10 cellular contexts compared by ENCODE assay signal in genomic region chr3:3109407-3110298, GRCh38. TPM values are rescaled to one million over a fixed set of nuclear protein-coding genes. Genes with fewer than 3 reads are reported as not detected.
A peak's percentile ranks its signal among the peaks of the same experiment; 100 is the strongest.
DNase-seq lines count a peak whose midpoint lies in the region; ATAC-seq and TF ChIP-seq lines count a peak whose summit lies in the region.
"Had no signal": no experiment of that assay in that cellular context is flagged by ENCODE, and none has a peak within 500 bp of the region (broad histone marks: within the 10 kb centered on the region; RNA-seq: fewer than 3 reads in every experiment).

No MANE protein-coding gene starts in this region.

- peak overlapping the region; percentile 74 for H3K4me3 Mint-ChIP-seq in memory B cell
- H3K4me3 Mint-ChIP-seq in activated CD4-positive, alpha-beta T cell treated with anti-CD3 and anti-CD28 coated beads, Interleukin-2, amount 10 ng/mL, durations not matched to agents 24 days and 14 days: no peak overlapping the region

- no peak overlapping the region for H2AFZ ChIP-seq in IMR-90 (replicated peaks; ENCODE audit: low read length, poor library complexity)

- in situ Hi-C loops in IMR-90 (cut with MboI; ENCODE audit: low sequenced_read_pairs): no loop called here

- TF ChIP-seq CTCF in IMR-90 (conservative IDR thresholded peaks at IDR 0.05; ENCODE audit: low read depth, low read length) (no peak), foreskin fibroblast (IDR thresholded peaks at IDR 0.05; ENCODE audit: low read depth, low read length) (no peak)

- H3K9me1 ChIP-seq in IMR-90 (ENCODE audit: insufficient read depth, low read length): no peaks in the 10 kb centered on the region

- POLR2A ChIA-PET in IMR-90 (lab: Charles Lee; ENCODE audit: unreplicated experiment): no interaction called here

- peak overlapping the region; percentile 95 for H3K27ac Mint-ChIP-seq in memory B cell
- H3K27ac Mint-ChIP-seq in activated CD4-positive, alpha-beta T cell treated with anti-CD3 and anti-CD28 coated beads, Interleukin-2, amount 10 ng/mL, durations not matched to agents 24 days and 14 days: no peak overlapping the region

- peaks cover 30% of the 10 kb centered on the region for H3K4me1 Mint-ChIP-seq in memory B cell
- peaks cover 2% of the 10 kb centered on the region for H3K4me1 Mint-ChIP-seq in activated CD4-positive, alpha-beta T cell treated with anti-CD3 and anti-CD28 coated beads, Interleukin-2, amount 10 ng/mL, durations not matched to agents 24 days and 14 days

- H3K36me3 Mint-ChIP-seq in memory B cell: peaks cover 1% of the 10 kb centered on the region
- no peaks in the 10 kb centered on the region for H3K36me3 Mint-ChIP-seq in activated CD4-positive, alpha-beta T cell treated with anti-CD3 and anti-CD28 coated beads, Interleukin-2, amount 10 ng/mL, durations not matched to agents 24 days and 14 days (ENCODE audit: low read depth)

- no peak overlapping the region for H3K14ac ChIP-seq in IMR-90 (replicated peaks; ENCODE audit: low read depth, low read length)

- no peak overlapping the region for H2AK5ac ChIP-seq in IMR-90 (ENCODE audit: low read depth, low read length)

- H3K9me3 ChIP-seq in IMR-90 (ENCODE audit: control insufficient read depth, insufficient read depth, low read length): no peaks in the 10 kb centered on the region

- no peak overlapping the region for H3K23ac ChIP-seq in IMR-90 (ENCODE audit: low read depth, low read length)

- H2AK9ac ChIP-seq in IMR-90 (replicated peaks; ENCODE audit: low read depth, low read length, poor library complexity): no peak overlapping the region

- no peak overlapping the region for H3K4ac ChIP-seq in IMR-90 (ENCODE audit: low read depth, low read length)

- dilution Hi-C loops in IMR-90 (cut with HindIII; ENCODE audit: low sequenced_read_pairs, unreplicated experiment): no loop called here

- H4K91ac ChIP-seq in IMR-90 (ENCODE audit: insufficient read depth, low read depth, low read length): no peak overlapping the region

- intact Hi-C loops in IMR-90 (cut with micrococcal nuclease): no loop called here
- intact Hi-C loops in activated CD4-positive, alpha-beta T cell treated with anti-CD3 and anti-CD28 coated beads, Interleukin-2, amount 10 ng/mL, durations not matched to agents 24 days and 14 days (cut with micrococcal nuclease): no loop called here

- no peak overlapping the region for H2BK120ac ChIP-seq in IMR-90 (ENCODE audit: low read depth, low read length)

- no peaks in the 10 kb centered on the region for H3K79me1 ChIP-seq in IMR-90 (ENCODE audit: low read depth in 1 of 2, low read length in 2 of 2)

- no peaks in the 10 kb centered on the region for H4K20me1 ChIP-seq in IMR-90 (ENCODE audit: insufficient read depth, low read length)

- H3K27me3 ChIP-seq in IMR-90 (ENCODE audit: control insufficient read depth, insufficient read depth, low read length): no peaks in the 10 kb centered on the region

- H3K4me2 ChIP-seq in IMR-90 (ENCODE audit: low read depth, low read length): peak overlapping the region; percentile 36

- H2BK15ac ChIP-seq in IMR-90 (ENCODE audit: low read depth, low read length): no peak overlapping the region

- DNase-seq in IMR-90 (no peak), memory B cell (ENCODE audit: low spot score in 2 of 2) (peak in 1 of 2 donors; percentile 16), RPMI8226 (no peak), NCI-H82 (lab: John Stamatoyannopoulos, UW) (no peak), foreskin fibroblast (no peak)
- DNase-seq in activated CD4-positive, alpha-beta T cell treated with anti-CD3 and anti-CD28 coated beads, Interleukin-2, amount 10 ng/mL, durations not matched to agents 24 days and 14 days: no peak

- H3K9me3 Mint-ChIP-seq in memory B cell: no peaks in the 10 kb centered on the region
- no peaks in the 10 kb centered on the region for H3K9me3 Mint-ChIP-seq in activated CD4-positive, alpha-beta T cell treated with anti-CD3 and anti-CD28 coated beads, Interleukin-2, amount 10 ng/mL, durations not matched to agents 24 days and 14 days

- H3K56ac ChIP-seq in IMR-90 (ENCODE audit: extremely low read depth, insufficient read depth, low read length): no peak overlapping the region

- H4K5ac ChIP-seq in IMR-90 (ENCODE audit: low read depth, low read length): no peak overlapping the region

- CTCF ChIA-PET in IMR-90 (lab: Yijun Ruan, JAX): no interaction called here

- WGBS in IMR-90 (ENCODE audit: extremely low coverage in 2 of 2, insufficient read length in 1 of 2), 2 experiments: no CpG with 5 or more reads among the region's 11 CpGs

- TF ChIP-seq POLR2A in IMR-90 (IDR thresholded peaks at IDR 0.05; ENCODE audit: low read depth, low read length): no peak

- H3K9ac ChIP-seq in IMR-90 (ENCODE audit: low read depth, low read length): no peak overlapping the region

- no peak overlapping the region for H2BK20ac ChIP-seq in IMR-90 (ENCODE audit: low read depth, low read length)

- H3K27me3 Mint-ChIP-seq in memory B cell: peaks cover 1% of the 10 kb centered on the region
- peaks cover 17% of the 10 kb centered on the region for H3K27me3 Mint-ChIP-seq in activated CD4-positive, alpha-beta T cell treated with anti-CD3 and anti-CD28 coated beads, Interleukin-2, amount 10 ng/mL, durations not matched to agents 24 days and 14 days

- no peaks in the 10 kb centered on the region for H3K4me1 ChIP-seq in IMR-90 (ENCODE audit: control insufficient read depth, insufficient read depth, low read length)

- H3K4me3 ChIP-seq in IMR-90 (ENCODE audit: insufficient read depth, low read depth, low read length): no peak overlapping the region; the same call in 1 of the 2 replicates
- no peak overlapping the region for H3K4me3 ChIP-seq in foreskin fibroblast (ENCODE audit: low read depth in 1 of 2, low read length in 2 of 2)

- BruUV-seq in IMR-90 (replicated peaks; lab: Mats Ljungman, UMichigan): no TSS peak

- ATAC-seq in GM18868 (IDR thresholded peaks at IDR 0.05; ENCODE audit: unreplicated experiment) (peak; percentile 82), GM21737 (IDR thresholded peaks at IDR 0.05; ENCODE audit: unreplicated experiment) (peak; percentile 63), IMR-90 (ENCODE audit: low read depth) (peak; percentile 59), memory B cell (ENCODE audit: low read depth) (peak; percentile 27)
- ATAC-seq: left lobe of liver had no signal

- no peaks in the 10 kb centered on the region for H3K36me3 ChIP-seq in IMR-90 (ENCODE audit: control insufficient read depth, insufficient read depth, low read length)

- H4K8ac ChIP-seq in IMR-90 (ENCODE audit: low read depth in 2 of 2, low read length in 2 of 2): no peak overlapping the region

- TF ChIP-seq RAD21 in IMR-90 (IDR thresholded peaks at IDR 0.05; ENCODE audit: low read length): no peak

- H2BK5ac ChIP-seq in IMR-90 (ENCODE audit: low read depth, low read length, poor library complexity, severe bottlenecking): no peak overlapping the region

- H3K18ac ChIP-seq in IMR-90 (ENCODE audit: low read depth, low read length): no peak overlapping the region

- H3K27ac ChIP-seq in IMR-90 (ENCODE audit: insufficient read depth, low read length): no peak overlapping the region

TF ChIP-seq in IMR-90, 13 proteins besides CTCF, POLR2A, EP300 and RAD21:
- TF ChIP-seq RCOR1 (IDR thresholded peaks at IDR 0.05; ENCODE audit: insufficient replicate concordance, low read length) (no peak), CEBPB (IDR thresholded peaks at IDR 0.05; ENCODE audit: low read depth, low read length) (no peak), USF2 (IDR thresholded peaks at IDR 0.05; ENCODE audit: low read depth, low read length) (no peak), CHD1 (IDR thresholded peaks at IDR 0.05; ENCODE audit: low read depth, low read length) (no peak), FOS (IDR thresholded peaks at IDR 0.05; ENCODE audit: low read depth, low read length) (no peak), ELK1 (IDR thresholded peaks at IDR 0.05; ENCODE audit: borderline replicate concordance, low read depth, low read length) (no peak), BHLHE40 (IDR thresholded peaks at IDR 0.05; ENCODE audit: low read depth, low read length) (no peak), MAZ (IDR thresholded peaks at IDR 0.05; ENCODE audit: borderline replicate concordance, low read depth, low read length) (no peak), MXI1 (IDR thresholded peaks at IDR 0.05; ENCODE audit: borderline replicate concordance, low read depth, low read length) (no peak), MAFK (IDR thresholded peaks at IDR 0.05; ENCODE audit: low read depth, low read length) (no peak), NFE2L2 (IDR thresholded peaks at IDR 0.05; ENCODE audit: low read depth, low read length) (no peak), RFX5 (IDR thresholded peaks at IDR 0.05; ENCODE audit: low read depth, low read length) (no peak), SMC3 (IDR thresholded peaks at IDR 0.05; ENCODE audit: low read depth, low read length) (no peak)

RNA-seq across cellular contexts. Expression of gene IL5RA, which starts 0.5 kb away (rescaled TPM):
- not detected in 2 replicates for total RNA-seq in IMR-90 (2012; rRNA removed)
- polyA plus RNA-seq in IMR-90 (2012; rRNA removed): not detected in 2 replicates
- polyA plus RNA-seq in IMR-90 (2012; cell fraction: cytosol; rRNA removed): not detected in 2 replicates
- not detected in 2 replicates for polyA plus RNA-seq in IMR-90 (2012; cell fraction: nucleus; rRNA removed; ENCODE audit: low replicate concordance)
- not detected in 2 replicates for total RNA-seq in activated CD4-positive, alpha-beta T cell treated with anti-CD3 and anti-CD28 coated beads, Interleukin-2, amount 10 ng/mL, durations not matched to agents 24 days and 14 days
- total RNA-seq: left lobe of liver, SK-MEL-5 had no signal

RNA-seq across cellular contexts. Expression of gene TRNT1, which starts 17.1 kb away (rescaled TPM):
- total RNA-seq in IMR-90 (2012; rRNA removed): 11.8 and 25.0 TPM in 2 replicates
- 8.3 and 12.3 TPM in 2 replicates for polyA plus RNA-seq in IMR-90 (2012; rRNA removed)
- 2.2 and 2.3 TPM in 2 replicates for polyA plus RNA-seq in IMR-90 (2012; cell fraction: cytosol; rRNA removed)
- 4.0 and 15.4 TPM in 2 replicates for polyA plus RNA-seq in IMR-90 (2012; cell fraction: nucleus; rRNA removed; ENCODE audit: low replicate concordance)
- 55.7 and 62.4 TPM in 2 replicates for total RNA-seq in activated CD4-positive, alpha-beta T cell treated with anti-CD3 and anti-CD28 coated beads, Interleukin-2, amount 10 ng/mL, durations not matched to agents 24 days and 14 days

Comparison
In these comparisons a context has a peak if more than half of its experiments do, and no peak if none do; other contexts are left out.
1. ATAC-seq: peak in every context shown above with its lines; median percentile 82 in GM18868; 63 in GM21737; 59 in IMR-90; 27 in memory B cell.